ENCODE assay signal across 18 cellular contexts in genomic region chr2:240573071-240573515, GRCh38. TPM values are rescaled to one million over a fixed set of nuclear protein-coding genes. Genes with fewer than 3 reads are reported as not detected.
DNase-seq lines count a peak whose midpoint lies in the region; ATAC-seq and TF ChIP-seq lines count a peak whose summit lies in the region.
"Had no signal": no experiment of that assay in that cellular context is flagged by ENCODE, and none has a peak within 500 bp of the region (broad histone marks: within the 10 kb centered on the region; RNA-seq: fewer than 3 reads in every experiment).

No MANE protein-coding gene starts in this region.

- H3K27me3 Mint-ChIP-seq in glutamatergic neuron (ENCODE audit: unreplicated experiment), result peaks cover 11% of the 10 kb centered on the region
- H3K27me3 Mint-ChIP-seq in T-cell, result no peaks in the 10 kb centered on the region
- H3K27me3 Mint-ChIP-seq: CD8-positive, alpha-beta memory T cell had no signal

- H3K27ac Mint-ChIP-seq in glutamatergic neuron (ENCODE audit: unreplicated experiment) (no peak overlapping the region), T-cell (no peak overlapping the region)

- ATAC-seq in Right ventricle myocardium inferior, result no peak
- no peak for ATAC-seq in right cardiac atrium
- ATAC-seq in HG02852 (IDR thresholded peaks at IDR 0.05; ENCODE audit: unreplicated experiment), result no peak
- ATAC-seq in T-cell (replicated peaks in 1 of 4), result no peak
- ATAC-seq: K562, PC-3 had no signal

- H4K20me1 ChIP-seq in osteoblast (ENCODE audit: insufficient read depth, low read length), result peaks cover 3% of the 10 kb centered on the region

- H3K4me1 ChIP-seq in right cardiac atrium (ENCODE audit: control insufficient read depth, insufficient read depth, low read length) (peaks cover 4% of the 10 kb centered on the region), osteoblast (ENCODE audit: insufficient read depth, low read length) (no peaks in the 10 kb centered on the region)
- H3K4me1 ChIP-seq: HAP-1 had no signal

- POLR2A ChIA-PET in T-cell (lab: Charles Lee), result no interaction called here

- H3K4me2 ChIP-seq in osteoblast (ENCODE audit: insufficient read depth, low read length), result no peak overlapping the region
- H3K4me2 ChIP-seq: BLaER1 treated with 17β-estradiol and CSF1 and Interleukin-3, amounts not matched to agents 10 nM and 100 nM had no signal

- intact Hi-C loops in Right ventricle myocardium inferior (cut with DNase I) (no loop called here), cardiac septum (cut with DNase I) (no loop called here), right cardiac atrium (cut with DNase I) (no loop called here)

- WGBS in right cardiac atrium, result 91% methylated on average over 20 of the region's 20 CpGs

- H3K27ac ChIP-seq in right cardiac atrium (ENCODE audit: low read length), result no peak overlapping the region
- H3K27ac ChIP-seq in osteoblast (ENCODE audit: low read depth, low read length), result no peak overlapping the region
- H3K27ac ChIP-seq: BLaER1 treated with 17β-estradiol and CSF1 and Interleukin-3, amounts not matched to agents 10 nM and 100 nM had no signal

- no peak overlapping the region for H2AFZ ChIP-seq in osteoblast (ENCODE audit: low read length)

- H3K9me3 Mint-ChIP-seq in glutamatergic neuron (ENCODE audit: unreplicated experiment) (peaks cover 4% of the 10 kb centered on the region), T-cell (no peaks in the 10 kb centered on the region)
- H3K9me3 Mint-ChIP-seq: CD8-positive, alpha-beta memory T cell had no signal

- H3K4me1 Mint-ChIP-seq in glutamatergic neuron (ENCODE audit: low read depth, unreplicated experiment) (peaks cover 4% of the 10 kb centered on the region), T-cell (peaks cover 24 to 34% (median 29%) of the 10 kb centered on the region in 3 donors)

- DNase-seq in Right ventricle myocardium inferior (ENCODE audit: missing footprints) (peak; percentile 45), cardiac septum (ENCODE audit: low spot score) (no peak), right cardiac atrium (peak in 2 of 3 donors; percentile 53 to 62), osteoblast (ENCODE audit: insufficient read length, low spot score, missing footprints) (peak; percentile 69), glutamatergic neuron (no peak), T-cell (no peak)
- DNase-seq: DMS79 treated with DMSO at 0.1 percent for 48 hours, NCI-H1417, NCI-H1930, NCI-H510A, NCI-H774, PC-3 had no signal

- TF ChIP-seq CTCF in osteoblast (IDR thresholded peaks at IDR 0.05; ENCODE audit: extremely low read depth, low read depth, low read length) (no peak), glutamatergic neuron (IDR thresholded peaks at IDR 0.05; ENCODE audit: partially characterized antibody, unreplicated experiment) (no peak)

- H3K9me3 ChIP-seq in right cardiac atrium (ENCODE audit: control insufficient read depth, low read length) (no peaks in the 10 kb centered on the region), osteoblast (ENCODE audit: low read depth, low read length) (no peaks in the 10 kb centered on the region)
- H3K9me3 ChIP-seq: BLaER1 treated with 17β-estradiol and CSF1 and Interleukin-3, amounts not matched to agents 10 nM and 100 nM; HAP-1 had no signal

- peaks cover 2% of the 10 kb centered on the region for H3K79me2 ChIP-seq in osteoblast (ENCODE audit: insufficient read depth, low read length)

- H3K4me3 Mint-ChIP-seq in glutamatergic neuron (ENCODE audit: unreplicated experiment) (no peak overlapping the region), T-cell (no peak overlapping the region)

- no peaks in the 10 kb centered on the region for H3K27me3 ChIP-seq in right cardiac atrium (ENCODE audit: control insufficient read depth, insufficient read depth)
- no peaks in the 10 kb centered on the region for H3K27me3 ChIP-seq in osteoblast (ENCODE audit: insufficient read depth, low read length)
- H3K27me3 ChIP-seq: BLaER1 treated with 17β-estradiol and CSF1 and Interleukin-3, amounts not matched to agents 10 nM and 100 nM had no signal

- H3K36me3 ChIP-seq in osteoblast (ENCODE audit: insufficient read depth, low read length), result peaks cover 2% of the 10 kb centered on the region

- H3K4me3 ChIP-seq in right cardiac atrium (ENCODE audit: low read length), result no peak overlapping the region
- no peak overlapping the region for H3K4me3 ChIP-seq in osteoblast (ENCODE audit: insufficient read depth, low read length)
- H3K4me3 ChIP-seq: BLaER1 treated with 17β-estradiol and CSF1 and Interleukin-3, amounts not matched to agents 10 nM and 100 nM; HAP-1; K562 had no signal

- CTCF ChIA-PET in T-cell (lab: Charles Lee), result no interaction called here

- H3K36me3 Mint-ChIP-seq in glutamatergic neuron (ENCODE audit: unreplicated experiment), result no peaks in the 10 kb centered on the region
- H3K36me3 Mint-ChIP-seq in T-cell, result no peaks in the 10 kb centered on the region

RNA-seq across cellular contexts. Expression of gene RNPEPL1, which starts 4.8 kb away (rescaled TPM):
- 98.4 TPM for total RNA-seq in Right ventricle myocardium inferior
- total RNA-seq in cardiac septum, result 73.8 TPM
- 10 to 100 TPM; 40.4 to 61.6 (median 58.0) TPM for total RNA-seq in right cardiac atrium
- 108 TPM for polyA plus RNA-seq in right cardiac atrium
- 13.0 and 14.7 TPM in 2 replicates for total RNA-seq in osteoblast
- total RNA-seq in glutamatergic neuron (ENCODE audit: unreplicated experiment), result 20.9 TPM
- 100 to 1,000 TPM in 4 of 5 donors, 10 to 100 TPM in 1; 87.6 to 202 (median 189) TPM for total RNA-seq in T-cell

RNA-seq across cellular contexts. Expression of gene DUSP28, which starts 12.9 kb away (rescaled TPM):
- total RNA-seq in Right ventricle myocardium inferior (14.4 TPM), cardiac septum (9.7 TPM), right cardiac atrium (10 to 100 TPM in 3 of 4 donors, 1 to 10 TPM in 1; 9.6 to 14.9 (median 11.7) TPM), osteoblast (3.2 and 4.7 TPM in 2 replicates), glutamatergic neuron (ENCODE audit: unreplicated experiment) (2.8 TPM), T-cell (10 to 100 TPM; 11.0 to 17.3 (median 15.4) TPM)
- 10.9 TPM for polyA plus RNA-seq in right cardiac atrium

RNA-seq across cellular contexts. Expression of gene CAPN10, which starts 13.4 kb away (rescaled TPM):
- total RNA-seq in Right ventricle myocardium inferior (51.8 TPM), cardiac septum (24.3 TPM), right cardiac atrium (10 to 100 TPM; 21.2 to 44.3 (median 36.2) TPM), osteoblast (21.0 and 22.1 TPM in 2 replicates), glutamatergic neuron (ENCODE audit: unreplicated experiment) (67.1 TPM), T-cell (100 to 1,000 TPM in 2 of 5 donors, 10 to 100 TPM in 3; 73.3 to 107 (median 96.1) TPM)
- polyA plus RNA-seq in right cardiac atrium, result 40.1 TPM

RNA-seq across cellular contexts. Expression of gene ANKMY1, which starts 15.3 kb away (rescaled TPM):
- total RNA-seq in Right ventricle myocardium inferior (5.9 TPM), cardiac septum (8.2 TPM), right cardiac atrium (1 to 10 TPM; 7.3 to 8.0 (median 7.6) TPM), osteoblast (11.2 and 11.5 TPM in 2 replicates), glutamatergic neuron (ENCODE audit: unreplicated experiment) (9.0 TPM), T-cell (10 to 100 TPM; 44.6 to 89.5 (median 79.8) TPM)
- 3.5 TPM for polyA plus RNA-seq in right cardiac atrium

RNA-seq across cellular contexts. Expression of gene GPR35, which starts 52.2 kb away (rescaled TPM):
- total RNA-seq in Right ventricle myocardium inferior, result 2.2 TPM
- total RNA-seq in cardiac septum, result 1.5 TPM
- total RNA-seq in right cardiac atrium, result 1 to 10 TPM in 2 of 4 donors, under 1 TPM in 2; 0.53 to 1.4 (median 1.0) TPM
- polyA plus RNA-seq in right cardiac atrium, result 0.84 TPM
- 1.1 and 1.5 TPM in 2 replicates for total RNA-seq in osteoblast
- 1.5 TPM for total RNA-seq in glutamatergic neuron (ENCODE audit: unreplicated experiment)
- total RNA-seq in T-cell, result 10 to 100 TPM in 3 of 5 donors, 1 to 10 TPM in 2; 6.2 to 16.2 (median 10.4) TPM
- total RNA-seq: G401 had no signal

Comparison
In these comparisons a context has a peak if more than half of its experiments do, and no peak if none do; other contexts are left out.
1. DNase-seq: peak in Right ventricle myocardium inferior (single experiment), right cardiac atrium (2 of 3) and osteoblast (single experiment); none in cardiac septum (single experiment), glutamatergic neuron (single experiment) and T-cell (0 of 34).